Comparison of ENCODE assay signal across 8 cellular contexts in the genomic region with DNA sequence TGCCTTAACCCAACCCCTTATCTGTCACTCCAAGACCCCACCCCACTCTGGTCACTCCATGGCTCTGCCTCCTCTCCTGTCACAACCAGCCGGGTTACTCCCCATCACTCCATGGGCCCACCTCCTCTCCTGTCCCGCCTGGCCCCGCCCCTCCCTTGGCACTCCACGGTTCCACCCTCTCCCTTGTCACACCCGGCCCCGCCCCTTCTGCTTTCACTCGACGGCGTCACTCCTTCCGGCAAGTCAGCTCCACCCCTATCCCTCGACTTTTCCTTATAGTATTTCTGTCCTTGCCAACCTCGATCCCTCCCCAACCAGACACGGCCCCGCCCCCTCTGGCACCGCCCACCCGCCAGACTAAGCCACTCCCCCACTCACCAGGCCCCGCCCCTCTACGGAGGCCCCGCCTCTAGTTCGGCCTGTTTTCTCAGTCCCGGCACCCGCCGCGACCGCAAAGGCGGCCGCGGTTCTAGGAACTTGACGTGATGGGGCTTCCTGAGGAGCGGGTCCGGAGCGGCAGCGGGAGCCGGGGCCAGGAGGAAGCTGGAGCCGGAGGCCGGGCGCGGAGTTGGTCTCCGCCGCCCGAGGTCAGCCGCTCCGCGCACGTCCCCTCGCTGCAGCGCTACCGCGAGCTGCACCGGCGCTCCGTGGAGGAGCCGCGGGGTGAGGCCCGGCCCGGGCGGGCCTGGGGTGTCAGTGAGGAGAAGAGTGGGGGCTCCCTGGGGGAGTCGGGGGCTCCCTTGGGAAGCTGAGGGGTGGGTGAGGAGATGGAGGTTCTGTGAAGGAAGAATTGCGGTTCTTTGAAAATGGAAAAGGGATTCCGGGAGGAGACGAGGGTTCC. TPM values are rescaled to one million over a fixed set of nuclear protein-coding genes. Genes with fewer than 3 reads are reported as not detected.
DNase-seq lines count a peak whose midpoint lies in the region; ATAC-seq and TF ChIP-seq lines count a peak whose summit lies in the region.

A gene with protein sequence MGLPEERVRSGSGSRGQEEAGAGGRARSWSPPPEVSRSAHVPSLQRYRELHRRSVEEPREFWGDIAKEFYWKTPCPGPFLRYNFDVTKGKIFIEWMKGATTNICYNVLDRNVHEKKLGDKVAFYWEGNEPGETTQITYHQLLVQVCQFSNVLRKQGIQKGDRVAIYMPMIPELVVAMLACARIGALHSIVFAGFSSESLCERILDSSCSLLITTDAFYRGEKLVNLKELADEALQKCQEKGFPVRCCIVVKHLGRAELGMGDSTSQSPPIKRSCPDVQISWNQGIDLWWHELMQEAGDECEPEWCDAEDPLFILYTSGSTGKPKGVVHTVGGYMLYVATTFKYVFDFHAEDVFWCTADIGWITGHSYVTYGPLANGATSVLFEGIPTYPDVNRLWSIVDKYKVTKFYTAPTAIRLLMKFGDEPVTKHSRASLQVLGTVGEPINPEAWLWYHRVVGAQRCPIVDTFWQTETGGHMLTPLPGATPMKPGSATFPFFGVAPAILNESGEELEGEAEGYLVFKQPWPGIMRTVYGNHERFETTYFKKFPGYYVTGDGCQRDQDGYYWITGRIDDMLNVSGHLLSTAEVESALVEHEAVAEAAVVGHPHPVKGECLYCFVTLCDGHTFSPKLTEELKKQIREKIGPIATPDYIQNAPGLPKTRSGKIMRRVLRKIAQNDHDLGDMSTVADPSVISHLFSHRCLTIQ (plus strand): TSS at position 452 of the 841 bp plus-strand sequence. CDS start 34 bp downstream, at position 486.

- peak within 1 kb of the TSS; percentile 81 for H3K4me2 ChIP-seq in PC-9

- BruUV-seq in PC-9 (replicated peaks; lab: Mats Ljungman, UMichigan): no TSS peak

- intact Hi-C loops in PC-9 (cut with micrococcal nuclease; ENCODE audit: unreplicated experiment): loop anchor here (1.0 to 10.0 kb wide), 6 partner anchors 31 to 217 kb away; a partner anchor contains a TSS

- H3K9me3 Mint-ChIP-seq in activated T-cell treated with anti-CD3 and anti-CD28 coated beads, Interleukin-2, amount 50 U/mL, for 24 hours: no peaks in the 10 kb centered on the region

- H3K4me3 Mint-ChIP-seq in activated T-cell treated with anti-CD3 and anti-CD28 coated beads, Interleukin-2, amount 50 U/mL, for 24 hours: peak within 1 kb of the TSS; percentile 83

- H3K4me1 ChIP-seq in PC-9 (replicated peaks; ENCODE audit: insufficient read depth): peaks cover 40% of the 10 kb centered on the region
- H3K4me1 ChIP-seq in mucosa of rectum (ENCODE audit: control insufficient read depth in 2 of 2, insufficient read depth in 2 of 2, low read length in 2 of 2): peaks cover 31 to 46% of the 10 kb centered on the region in 2 donors

- H3K79me2 ChIP-seq in PC-9 (ENCODE audit: low read depth): peaks cover 36% of the 10 kb centered on the region

- DNase-seq in Caki2 (ENCODE audit: low read depth) (peak; percentile 100), PC-9 (peak; percentile 97 to 100), erythroblast (lab: John Stamatoyannopoulos, UW) (peak; percentile 94 to 97)
- DNase-seq in activated T-cell treated with anti-CD3 and anti-CD28 coated beads, Interleukin-2, amount 50 U/mL, for 24 hours: peak; percentile 99
- DNase-seq in stimulated activated CD8-positive, alpha-beta memory T cell treated with anti-CD3 and anti-CD28 coated beads, Interleukin-4, amount 100 ng/mL, for 4 hours (ENCODE audit: low read depth in 2 of 2, low spot score in 1 of 2): peak; percentile 84 to 95

- no peaks in the 10 kb centered on the region for H3K27me3 Mint-ChIP-seq in activated T-cell treated with anti-CD3 and anti-CD28 coated beads, Interleukin-2, amount 50 U/mL, for 24 hours

- TF ChIP-seq POLR2A in erythroblast (IDR thresholded peaks at IDR 0.05; ENCODE audit: low read length): peak; percentile 78

- peaks cover 8% of the 10 kb centered on the region for H3F3A ChIP-seq in PC-9 (ENCODE audit: insufficient read depth, low read depth)

- in situ Hi-C loops in Caki2 (cut with HindIII; ENCODE audit: low pct_unique_long_range_greater_than_20kb, low sequenced_read_pairs): no loop called here

- TF ChIP-seq RAD21 in Ishikawa (IDR thresholded peaks at IDR 0.05; ENCODE audit: low read depth): no peak

- peak; percentile 46 for ATAC-seq in GM21526 (IDR thresholded peaks at IDR 0.05; ENCODE audit: low FRiP score, unreplicated experiment)

- no peak for TF ChIP-seq CTCF in PC-9 (conservative IDR thresholded peaks at IDR 0.05)

- peaks cover 56% of the 10 kb centered on the region for H3K4me1 Mint-ChIP-seq in activated T-cell treated with anti-CD3 and anti-CD28 coated beads, Interleukin-2, amount 50 U/mL, for 24 hours (ENCODE audit: low read depth)

- 0 out of 2 replicates have a peak, but pooled peaks cover 9% of the 10 kb centered on the region for H4K20me1 ChIP-seq in PC-9 (ENCODE audit: insufficient read depth)

- POLR2A ChIA-PET in PC-9 (lab: Charles Lee; ENCODE audit: unreplicated experiment): interaction anchor here (0.5 to 1.5 kb wide), 8 partner anchors 42 to 578 kb away, joined by 3 to 11 read pairs (median 4); a partner anchor contains a TSS

- H3K27ac ChIP-seq in PC-9 (peak within 1 kb of the TSS; percentile 83), mucosa of rectum (ENCODE audit: low read depth in 2 of 2, low read length in 2 of 2) (peak within 1 kb of the TSS; percentile 92 to 93)

- H3K36me3 ChIP-seq in PC-9 (ENCODE audit: low read depth) (no peaks in the 10 kb centered on the region), mucosa of rectum (ENCODE audit: control insufficient read depth in 2 of 2, insufficient read depth in 2 of 2, low read length in 2 of 2) (no peaks in the 10 kb centered on the region)

- CTCF ChIA-PET in PC-9 (lab: Charles Lee): interaction anchor here (0.6 to 1.8 kb wide), 14 partner anchors 14 to 884 kb away, joined by 3 to 28 read pairs (median 6); a partner anchor contains a TSS

- H3K4me3 ChIP-seq in PC-9: peak within 1 kb of the TSS; percentile 91
- H3K4me3 ChIP-seq in mucosa of rectum (ENCODE audit: low read length in 2 of 2): peak within 1 kb of the TSS; percentile 93 to 97

- no peak for TF ChIP-seq EP300 in Ishikawa (IDR thresholded peaks at IDR 0.05; ENCODE audit: borderline replicate concordance)

- no peaks in the 10 kb centered on the region for H3K9me2 ChIP-seq in PC-9 (ENCODE audit: insufficient read depth)

- H3K27me3 ChIP-seq in PC-9 (ENCODE audit: insufficient read depth, low read depth) (no peaks in the 10 kb centered on the region), mucosa of rectum (ENCODE audit: control insufficient read depth in 2 of 2, insufficient read depth in 2 of 2, low read length in 2 of 2) (no peaks in the 10 kb centered on the region)

- H3K27ac Mint-ChIP-seq in activated T-cell treated with anti-CD3 and anti-CD28 coated beads, Interleukin-2, amount 50 U/mL, for 24 hours: peak within 1 kb of the TSS; percentile 80

- H3K9me3 ChIP-seq in PC-9 (ENCODE audit: insufficient read depth, low read depth) (no peaks in the 10 kb centered on the region), mucosa of rectum (ENCODE audit: control insufficient read depth in 2 of 2, low read length in 2 of 2) (no peaks in the 10 kb centered on the region)

- peak within 1 kb of the TSS; percentile 82 for H2AFZ ChIP-seq in PC-9

- H3K9ac ChIP-seq in mucosa of rectum (ENCODE audit: low read depth in 1 of 2, low read length in 2 of 2): peak within 1 kb of the TSS; percentile 89 to 99

- no peaks in the 10 kb centered on the region for H3K36me3 Mint-ChIP-seq in activated T-cell treated with anti-CD3 and anti-CD28 coated beads, Interleukin-2, amount 50 U/mL, for 24 hours (ENCODE audit: low read depth)

TF ChIP-seq in Ishikawa, 13 proteins besides CTCF, POLR2A, EP300 and RAD21:
- TF ChIP-seq TAF1 (IDR thresholded peaks at IDR 0.05; ENCODE audit: low read depth): peak; percentile 62; the same call in 1 of the 2 replicates
- TF ChIP-seq, protein P1, sequence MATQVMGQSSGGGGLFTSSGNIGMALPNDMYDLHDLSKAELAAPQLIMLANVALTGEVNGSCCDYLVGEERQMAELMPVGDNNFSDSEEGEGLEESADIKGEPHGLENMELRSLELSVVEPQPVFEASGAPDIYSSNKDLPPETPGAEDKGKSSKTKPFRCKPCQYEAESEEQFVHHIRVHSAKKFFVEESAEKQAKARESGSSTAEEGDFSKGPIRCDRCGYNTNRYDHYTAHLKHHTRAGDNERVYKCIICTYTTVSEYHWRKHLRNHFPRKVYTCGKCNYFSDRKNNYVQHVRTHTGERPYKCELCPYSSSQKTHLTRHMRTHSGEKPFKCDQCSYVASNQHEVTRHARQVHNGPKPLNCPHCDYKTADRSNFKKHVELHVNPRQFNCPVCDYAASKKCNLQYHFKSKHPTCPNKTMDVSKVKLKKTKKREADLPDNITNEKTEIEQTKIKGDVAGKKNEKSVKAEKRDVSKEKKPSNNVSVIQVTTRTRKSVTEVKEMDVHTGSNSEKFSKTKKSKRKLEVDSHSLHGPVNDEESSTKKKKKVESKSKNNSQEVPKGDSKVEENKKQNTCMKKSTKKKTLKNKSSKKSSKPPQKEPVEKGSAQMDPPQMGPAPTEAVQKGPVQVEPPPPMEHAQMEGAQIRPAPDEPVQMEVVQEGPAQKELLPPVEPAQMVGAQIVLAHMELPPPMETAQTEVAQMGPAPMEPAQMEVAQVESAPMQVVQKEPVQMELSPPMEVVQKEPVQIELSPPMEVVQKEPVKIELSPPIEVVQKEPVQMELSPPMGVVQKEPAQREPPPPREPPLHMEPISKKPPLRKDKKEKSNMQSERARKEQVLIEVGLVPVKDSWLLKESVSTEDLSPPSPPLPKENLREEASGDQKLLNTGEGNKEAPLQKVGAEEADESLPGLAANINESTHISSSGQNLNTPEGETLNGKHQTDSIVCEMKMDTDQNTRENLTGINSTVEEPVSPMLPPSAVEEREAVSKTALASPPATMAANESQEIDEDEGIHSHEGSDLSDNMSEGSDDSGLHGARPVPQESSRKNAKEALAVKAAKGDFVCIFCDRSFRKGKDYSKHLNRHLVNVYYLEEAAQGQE (IDR thresholded peaks at IDR 0.05; ENCODE audit: low read depth): no peak
- TF ChIP-seq CEBPB (IDR thresholded peaks at IDR 0.05): no peak
- TF ChIP-seq FOXM1 (IDR thresholded peaks at IDR 0.05; ENCODE audit: borderline replicate concordance, low read depth): no peak
- peak; percentile 54; the same call in 1 of the 2 replicates for TF ChIP-seq CREB1 (IDR thresholded peaks at IDR 0.05; ENCODE audit: low read depth)
- no peak for TF ChIP-seq TEAD4 (IDR thresholded peaks at IDR 0.05)
- TF ChIP-seq, protein P2, sequence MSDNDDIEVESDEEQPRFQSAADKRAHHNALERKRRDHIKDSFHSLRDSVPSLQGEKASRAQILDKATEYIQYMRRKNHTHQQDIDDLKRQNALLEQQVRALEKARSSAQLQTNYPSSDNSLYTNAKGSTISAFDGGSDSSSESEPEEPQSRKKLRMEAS (IDR thresholded peaks at IDR 0.05): peak; percentile 9; the same call in 1 of the 2 replicates

RNA-seq across cellular contexts. Expression of the gene that starts here (rescaled TPM):
- total RNA-seq in Caki2 (2014; rRNA removed; shearing (Covaris generic); ENCODE audit: low replicate concordance): 37.2 and 66.3 TPM in 2 replicates
- 81.1 and 108 TPM in 2 replicates for total RNA-seq in PC-9 (2021)

Comparison
In these comparisons a context has a peak if more than half of its experiments do, and no peak if none do; other contexts are left out.
1. Peak in every context shown above with its lines: DNase-seq, ATAC-seq, H3K4me3 ChIP-seq and H3K27ac ChIP-seq.